In genomic region chr2:37226863-37227262, GRCh38 we compare ENCODE assay signal across 1 cellular context.
TF ChIP-seq lines count a peak whose summit lies in the region.

No MANE protein-coding gene starts in this region.

TF ChIP-seq in WTC11, 78 proteins besides CTCF, POLR2A, EP300 and RAD21:
- no peak for TF ChIP-seq ATF2 (CRISPR knock-in tag; IDR thresholded peaks at IDR 0.05; ENCODE audit: borderline replicate concordance, low read depth)
- no peak for TF ChIP-seq AFF4 (CRISPR knock-in tag; IDR thresholded peaks at IDR 0.05; ENCODE audit: borderline replicate concordance)
- TF ChIP-seq ATF1 (CRISPR knock-in tag; IDR thresholded peaks at IDR 0.05) = no peak
- TF ChIP-seq ZNF671 (CRISPR knock-in tag; IDR thresholded peaks at IDR 0.05) = no peak
- TF ChIP-seq USF2 (CRISPR knock-in tag; IDR thresholded peaks at IDR 0.05) = no peak
- no peak for TF ChIP-seq ZNF121 (CRISPR knock-in tag; IDR thresholded peaks at IDR 0.05)
- no peak for TF ChIP-seq ZNF263 (CRISPR knock-in tag; IDR thresholded peaks at IDR 0.05; ENCODE audit: low read depth)
- no peak for TF ChIP-seq PRRX2 (CRISPR knock-in tag; IDR thresholded peaks at IDR 0.05)
- no peak for TF ChIP-seq HMGXB4 (CRISPR knock-in tag; IDR thresholded peaks at IDR 0.05)
- no peak for TF ChIP-seq E2F5 (CRISPR knock-in tag; IDR thresholded peaks at IDR 0.05)
- TF ChIP-seq IRF1 (CRISPR knock-in tag; IDR thresholded peaks at IDR 0.05) = no peak
- TF ChIP-seq PREB (CRISPR knock-in tag; IDR thresholded peaks at IDR 0.05; ENCODE audit: borderline replicate concordance) = no peak
- no peak for TF ChIP-seq ZNF423 (CRISPR knock-in tag; IDR thresholded peaks at IDR 0.05)
- TF ChIP-seq ZBTB43 (CRISPR knock-in tag; IDR thresholded peaks at IDR 0.05) = no peak
- no peak for TF ChIP-seq NR3C1 (CRISPR knock-in tag; conservative IDR thresholded peaks at IDR 0.05; ENCODE audit: low read depth)
- TF ChIP-seq TEAD1 (CRISPR knock-in tag; IDR thresholded peaks at IDR 0.05) = no peak
- no peak for TF ChIP-seq CDX4 (CRISPR knock-in tag; IDR thresholded peaks at IDR 0.05; ENCODE audit: borderline replicate concordance)
- TF ChIP-seq FOXJ3 (CRISPR knock-in tag; IDR thresholded peaks at IDR 0.05; ENCODE audit: borderline replicate concordance) = no peak
